ENCODE assay signal across 10 cellular contexts in genomic region chr9:20043461-20043860, GRCh38.
DNase-seq lines count a peak whose midpoint lies in the region; ATAC-seq lines count a peak whose summit lies in the region.
"Had no signal": no experiment of that assay in that cellular context is flagged by ENCODE, and none has a peak within 500 bp of the region (broad histone marks: within the 10 kb centered on the region; RNA-seq: fewer than 3 reads in every experiment).

No MANE protein-coding gene starts in this region.

- DNase-seq in CD4-positive, CD25-positive, alpha-beta regulatory T cell, result peak in 1 of 3 donors; percentile 70
- no peak for DNase-seq in activated CD4-positive, alpha-beta memory T cell treated with anti-CD3 and anti-CD28 coated beads, Interleukin-2, amount 10 ng/mL, durations not matched to agents 7 days and 5 days
- no peak for DNase-seq in COLO829 (ENCODE audit: low spot score)
- DNase-seq in NCI-H2081 (lab: John Stamatoyannopoulos, UW), result no peak
- DNase-seq in dermis blood vessel endothelial cell, result no peak
- DNase-seq in NCI-H2227 (lab: John Stamatoyannopoulos, UW; ENCODE audit: unreplicated experiment), result no peak
- DNase-seq: NCI-H345 had no signal

- H3K4me1 Mint-ChIP-seq in CD4-positive, CD25-positive, alpha-beta regulatory T cell, result peaks cover 12 to 29% (median 25%) of the 10 kb centered on the region in 4 donors
- H3K4me1 Mint-ChIP-seq in activated CD4-positive, alpha-beta memory T cell treated with anti-CD3 and anti-CD28 coated beads, Interleukin-2, amount 10 ng/mL, durations not matched to agents 7 days and 5 days, result peaks cover 26% of the 10 kb centered on the region

- H3K27me3 ChIP-seq in CD4-positive, CD25-positive, alpha-beta regulatory T cell (ENCODE audit: control insufficient read depth, insufficient read depth, low read length), result no peaks in the 10 kb centered on the region
- H3K27me3 ChIP-seq: BLaER1 had no signal

- no peaks in the 10 kb centered on the region for H3K9me3 ChIP-seq in CD4-positive, CD25-positive, alpha-beta regulatory T cell (ENCODE audit: control insufficient read depth in 2 of 2, low read length in 2 of 2)
- H3K9me3 ChIP-seq: BLaER1 had no signal

- peak overlapping the region; percentile 87 for H3K4me3 ChIP-seq in CD4-positive, CD25-positive, alpha-beta regulatory T cell (ENCODE audit: low read depth, low read length)
- H3K4me3 ChIP-seq: BLaER1 had no signal

- POLR2A ChIA-PET in activated CD4-positive, alpha-beta memory T cell treated with anti-CD3 and anti-CD28 coated beads, Interleukin-2, amount 10 ng/mL, durations not matched to agents 7 days and 5 days (lab: Charles Lee), result interaction anchor here (1.3 to 1.6 kb wide), 3 partner anchors 166 to 579 kb away, joined by 3 to 5 read pairs (median 3); partner anchors contain the start of gene MLLT3

- no peaks in the 10 kb centered on the region for H3K36me3 Mint-ChIP-seq in CD4-positive, CD25-positive, alpha-beta regulatory T cell
- H3K36me3 Mint-ChIP-seq in activated CD4-positive, alpha-beta memory T cell treated with anti-CD3 and anti-CD28 coated beads, Interleukin-2, amount 10 ng/mL, durations not matched to agents 7 days and 5 days (ENCODE audit: low read depth), result no peaks in the 10 kb centered on the region

- peak overlapping the region; percentile 55 for H3K27ac ChIP-seq in CD4-positive, CD25-positive, alpha-beta regulatory T cell (ENCODE audit: insufficient read depth, low read length, poor library complexity, severe bottlenecking)
- H3K27ac ChIP-seq: BLaER1 had no signal

- CTCF ChIA-PET in activated CD4-positive, alpha-beta memory T cell treated with anti-CD3 and anti-CD28 coated beads, Interleukin-2, amount 10 ng/mL, durations not matched to agents 7 days and 5 days (lab: Charles Lee), result interaction anchor here (0.9 to 1.3 kb wide), 2 partner anchors 44 to 119 kb away, joined by 4 read pairs; no protein-coding TSS in a partner anchor

- H3K4me1 ChIP-seq in CD4-positive, CD25-positive, alpha-beta regulatory T cell (ENCODE audit: control insufficient read depth, insufficient read depth, low read length, poor library complexity, severe bottlenecking), result peaks cover 6% of the 10 kb centered on the region

- peak overlapping the region; percentile 89 to 99 (median 95) for H3K27ac Mint-ChIP-seq in CD4-positive, CD25-positive, alpha-beta regulatory T cell
- peak overlapping the region; percentile 80 for H3K27ac Mint-ChIP-seq in activated CD4-positive, alpha-beta memory T cell treated with anti-CD3 and anti-CD28 coated beads, Interleukin-2, amount 10 ng/mL, durations not matched to agents 7 days and 5 days

- H3K9me3 Mint-ChIP-seq in CD4-positive, CD25-positive, alpha-beta regulatory T cell, result no peaks in the 10 kb centered on the region
- no peaks in the 10 kb centered on the region for H3K9me3 Mint-ChIP-seq in activated CD4-positive, alpha-beta memory T cell treated with anti-CD3 and anti-CD28 coated beads, Interleukin-2, amount 10 ng/mL, durations not matched to agents 7 days and 5 days

- H3K36me3 ChIP-seq in CD4-positive, CD25-positive, alpha-beta regulatory T cell (ENCODE audit: control insufficient read depth, insufficient read depth, low read length), result no peaks in the 10 kb centered on the region
- H3K36me3 ChIP-seq: BLaER1 had no signal

- no peaks in the 10 kb centered on the region for H3K27me3 Mint-ChIP-seq in CD4-positive, CD25-positive, alpha-beta regulatory T cell
- no peaks in the 10 kb centered on the region for H3K27me3 Mint-ChIP-seq in activated CD4-positive, alpha-beta memory T cell treated with anti-CD3 and anti-CD28 coated beads, Interleukin-2, amount 10 ng/mL, durations not matched to agents 7 days and 5 days

- peak in 1 of 2 donors; percentile 15 for ATAC-seq in CD4-positive, CD25-positive, alpha-beta regulatory T cell (ENCODE audit: low read depth in 2 of 2)
- peak; percentile 42 for ATAC-seq in GM18909 (IDR thresholded peaks at IDR 0.05; ENCODE audit: poor library complexity, unreplicated experiment)
- peak; percentile 47 for ATAC-seq in HG02885 (IDR thresholded peaks at IDR 0.05; ENCODE audit: poor library complexity, unreplicated experiment)

- H3K4me3 Mint-ChIP-seq in CD4-positive, CD25-positive, alpha-beta regulatory T cell, result peak overlapping the region; percentile 76 to 86 (median 84)
- H3K4me3 Mint-ChIP-seq in activated CD4-positive, alpha-beta memory T cell treated with anti-CD3 and anti-CD28 coated beads, Interleukin-2, amount 10 ng/mL, durations not matched to agents 7 days and 5 days, result peak overlapping the region; percentile 63
